Comparison of ENCODE assay signal across 1 cellular context in genomic region chr13:107250626-107251025, GRCh38.
TF ChIP-seq lines count a peak whose summit lies in the region.

No MANE protein-coding gene starts in this region.

TF ChIP-seq in WTC11, 78 proteins besides CTCF, POLR2A, EP300 and RAD21 (continued from another document):
- TF ChIP-seq, protein P1, sequence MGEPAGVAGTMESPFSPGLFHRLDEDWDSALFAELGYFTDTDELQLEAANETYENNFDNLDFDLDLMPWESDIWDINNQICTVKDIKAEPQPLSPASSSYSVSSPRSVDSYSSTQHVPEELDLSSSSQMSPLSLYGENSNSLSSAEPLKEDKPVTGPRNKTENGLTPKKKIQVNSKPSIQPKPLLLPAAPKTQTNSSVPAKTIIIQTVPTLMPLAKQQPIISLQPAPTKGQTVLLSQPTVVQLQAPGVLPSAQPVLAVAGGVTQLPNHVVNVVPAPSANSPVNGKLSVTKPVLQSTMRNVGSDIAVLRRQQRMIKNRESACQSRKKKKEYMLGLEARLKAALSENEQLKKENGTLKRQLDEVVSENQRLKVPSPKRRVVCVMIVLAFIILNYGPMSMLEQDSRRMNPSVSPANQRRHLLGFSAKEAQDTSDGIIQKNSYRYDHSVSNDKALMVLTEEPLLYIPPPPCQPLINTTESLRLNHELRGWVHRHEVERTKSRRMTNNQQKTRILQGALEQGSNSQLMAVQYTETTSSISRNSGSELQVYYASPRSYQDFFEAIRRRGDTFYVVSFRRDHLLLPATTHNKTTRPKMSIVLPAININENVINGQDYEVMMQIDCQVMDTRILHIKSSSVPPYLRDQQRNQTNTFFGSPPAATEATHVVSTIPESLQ (CRISPR knock-in tag; IDR thresholded peaks at IDR 0.05), result no peak
- TF ChIP-seq, protein P2, sequence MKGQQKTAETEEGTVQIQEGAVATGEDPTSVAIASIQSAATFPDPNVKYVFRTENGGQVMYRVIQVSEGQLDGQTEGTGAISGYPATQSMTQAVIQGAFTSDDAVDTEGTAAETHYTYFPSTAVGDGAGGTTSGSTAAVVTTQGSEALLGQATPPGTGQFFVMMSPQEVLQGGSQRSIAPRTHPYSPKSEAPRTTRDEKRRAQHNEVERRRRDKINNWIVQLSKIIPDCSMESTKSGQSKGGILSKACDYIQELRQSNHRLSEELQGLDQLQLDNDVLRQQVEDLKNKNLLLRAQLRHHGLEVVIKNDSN (CRISPR knock-in tag; IDR thresholded peaks at IDR 0.05), result no peak
- TF ChIP-seq TP53 (CRISPR knock-in tag; IDR thresholded peaks at IDR 0.05) (no peak), MLX (CRISPR knock-in tag; IDR thresholded peaks at IDR 0.05) (no peak), ARID4B (CRISPR knock-in tag; IDR thresholded peaks at IDR 0.05; ENCODE audit: borderline replicate concordance) (no peak)
